ENCODE assay signal across 16 cellular contexts in the genomic region with DNA sequence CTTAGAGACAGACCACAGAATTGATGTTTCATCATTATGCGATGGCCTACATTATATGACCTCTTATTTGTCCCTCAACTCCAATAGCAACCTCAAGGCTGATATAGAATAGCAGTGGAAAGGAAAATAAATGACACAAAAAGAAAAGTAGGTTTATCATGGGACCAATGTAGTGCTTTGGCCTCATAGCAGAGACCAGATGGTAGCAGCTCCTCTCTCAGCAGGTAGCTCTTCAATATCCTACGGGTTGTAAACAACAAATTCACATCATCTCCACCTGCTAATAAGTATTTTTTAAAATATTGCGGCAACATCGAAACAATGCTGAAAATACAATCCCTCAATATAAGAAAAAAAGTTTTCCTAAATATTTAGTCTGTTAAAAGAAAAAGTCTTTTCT.
"Had no signal": no experiment of that assay in that cellular context is flagged by ENCODE, and none has a peak within 500 bp of the region (broad histone marks: within the 10 kb centered on the region; RNA-seq: fewer than 3 reads in every experiment).

No MANE protein-coding gene starts in this region.

- H3K27ac Mint-ChIP-seq: nephron, progenitor cell of endocrine pancreas, type B pancreatic cell had no signal

- DNase-seq: effector memory CD4-positive, alpha-beta T cell; heart left ventricle; hypothalamus; kidney glomerular epithelial cell; mesendoderm; naive B cell; occipital lobe; pancreas; right cardiac atrium; small intestine; stimulated activated CD4-positive, alpha-beta T cell treated with anti-CD3 and anti-CD28 coated beads, Interleukin-12 subunit alpha, Interleukin-12 subunit beta, amount 100 ng/mL, for 4 hours; stimulated activated naive CD4-positive, alpha-beta T cell treated with Interleukin-2 at 50 U/mL for 16 hours had no signal

- H3K9me3 Mint-ChIP-seq: naive B cell, nephron had no signal

- H3K27me3 Mint-ChIP-seq: naive B cell had no signal

- H3K36me3 Mint-ChIP-seq: naive B cell, type B pancreatic cell had no signal

- H3K4me3 Mint-ChIP-seq: naive B cell, nephron, type B pancreatic cell had no signal

- ATAC-seq: esophagus mucosa, heart left ventricle, pancreas, right cardiac atrium had no signal
